In the genomic region with DNA sequence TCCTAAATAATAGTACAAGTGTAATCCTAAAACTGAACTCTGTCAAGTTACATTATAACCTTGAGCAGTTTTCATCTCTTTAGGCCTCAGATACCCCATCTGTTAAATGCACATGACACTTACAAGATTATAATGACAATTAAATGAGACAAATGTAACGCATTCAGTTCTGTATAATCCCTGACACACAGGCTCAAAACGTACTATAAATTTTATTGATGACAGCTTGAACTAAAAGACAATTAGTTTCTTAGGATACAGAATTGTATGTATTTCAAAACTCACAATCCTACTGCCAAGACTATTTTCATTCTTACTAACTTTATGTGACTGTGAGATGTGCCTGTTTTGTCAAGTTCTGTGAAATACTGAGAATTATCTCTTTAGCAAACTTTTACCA, we compare ENCODE assay signal across 27 cellular contexts.
"Had no signal": no experiment of that assay in that cellular context is flagged by ENCODE, and none has a peak within 500 bp of the region (broad histone marks: within the 10 kb centered on the region; RNA-seq: fewer than 3 reads in every experiment).

No MANE protein-coding gene starts in this region.

- H3K4me1 ChIP-seq: left lung, lower lobe of right lung, pancreas, prostate gland, sigmoid colon, spleen, suprapubic skin, upper lobe of right lung had no signal

- FAIRE-seq: urothelium cell line had no signal

- ATAC-seq: left colon; left lung; lower lobe of right lung; naive thymus-derived CD8-positive, alpha-beta T cell; pancreas; right cardiac atrium; stimulated activated effector memory CD8-positive, alpha-beta T cell treated with anti-CD3 and anti-CD28 coated beads, Interleukin-12 subunit alpha, Interleukin-12 subunit beta, amount 100 ng/mL, for 72 hours; upper lobe of right lung had no signal

- H3K27ac ChIP-seq: left lung, lower lobe of right lung, pancreas, prostate gland, sigmoid colon, spleen, suprapubic skin, thoracic aorta, tibial artery, upper lobe of right lung had no signal

- H3K4me3 ChIP-seq: left lung, lower lobe of right lung, pancreas, prostate gland, sigmoid colon, spleen, suprapubic skin, thoracic aorta, tibial artery, upper lobe of right lung had no signal

- DNase-seq: hypothalamus; immature natural killer cell; kidney; left colon; left lung; lower lobe of right lung; mammary epithelial cell; mesenchymal stem cell; naive thymus-derived CD8-positive, alpha-beta T cell; nucleus accumbens; pancreas; posterior cingulate gyrus; retina; right cardiac atrium; sigmoid colon; small intestine; spleen; stimulated activated CD4-positive, alpha-beta T cell treated with anti-CD3 and anti-CD28 coated beads, Interleukin-4, amount 100 ng/mL, for 24 hours; stimulated activated naive CD4-positive, alpha-beta T cell; tibial artery; trophoblast cell; upper lobe of right lung had no signal

- H3K9me3 ChIP-seq: left lung, lower lobe of right lung, pancreas, prostate gland, sigmoid colon, spleen, suprapubic skin, thoracic aorta, tibial artery, upper lobe of right lung had no signal

- H3K27me3 ChIP-seq: left lung, pancreas, sigmoid colon, spleen, suprapubic skin, tibial artery, upper lobe of right lung had no signal
